In genomic region chr5:140242099-140242498, GRCh38 we compare ENCODE assay signal across 1 cellular context.
TF ChIP-seq lines count a peak whose summit lies in the region.

No MANE protein-coding gene starts in this region.

TF ChIP-seq in K562, 482 proteins besides CTCF, POLR2A, EP300 and RAD21 (continued from another document):
- no peak for TF ChIP-seq ARID3B (CRISPR knock-in tag; IDR thresholded peaks at IDR 0.05; ENCODE audit: borderline replicate concordance)
- no peak for TF ChIP-seq CHAMP1 (IDR thresholded peaks at IDR 0.05)
- no peak for TF ChIP-seq SP1 (CRISPR knock-in tag; IDR thresholded peaks at IDR 0.05)
- TF ChIP-seq, protein P1, sequence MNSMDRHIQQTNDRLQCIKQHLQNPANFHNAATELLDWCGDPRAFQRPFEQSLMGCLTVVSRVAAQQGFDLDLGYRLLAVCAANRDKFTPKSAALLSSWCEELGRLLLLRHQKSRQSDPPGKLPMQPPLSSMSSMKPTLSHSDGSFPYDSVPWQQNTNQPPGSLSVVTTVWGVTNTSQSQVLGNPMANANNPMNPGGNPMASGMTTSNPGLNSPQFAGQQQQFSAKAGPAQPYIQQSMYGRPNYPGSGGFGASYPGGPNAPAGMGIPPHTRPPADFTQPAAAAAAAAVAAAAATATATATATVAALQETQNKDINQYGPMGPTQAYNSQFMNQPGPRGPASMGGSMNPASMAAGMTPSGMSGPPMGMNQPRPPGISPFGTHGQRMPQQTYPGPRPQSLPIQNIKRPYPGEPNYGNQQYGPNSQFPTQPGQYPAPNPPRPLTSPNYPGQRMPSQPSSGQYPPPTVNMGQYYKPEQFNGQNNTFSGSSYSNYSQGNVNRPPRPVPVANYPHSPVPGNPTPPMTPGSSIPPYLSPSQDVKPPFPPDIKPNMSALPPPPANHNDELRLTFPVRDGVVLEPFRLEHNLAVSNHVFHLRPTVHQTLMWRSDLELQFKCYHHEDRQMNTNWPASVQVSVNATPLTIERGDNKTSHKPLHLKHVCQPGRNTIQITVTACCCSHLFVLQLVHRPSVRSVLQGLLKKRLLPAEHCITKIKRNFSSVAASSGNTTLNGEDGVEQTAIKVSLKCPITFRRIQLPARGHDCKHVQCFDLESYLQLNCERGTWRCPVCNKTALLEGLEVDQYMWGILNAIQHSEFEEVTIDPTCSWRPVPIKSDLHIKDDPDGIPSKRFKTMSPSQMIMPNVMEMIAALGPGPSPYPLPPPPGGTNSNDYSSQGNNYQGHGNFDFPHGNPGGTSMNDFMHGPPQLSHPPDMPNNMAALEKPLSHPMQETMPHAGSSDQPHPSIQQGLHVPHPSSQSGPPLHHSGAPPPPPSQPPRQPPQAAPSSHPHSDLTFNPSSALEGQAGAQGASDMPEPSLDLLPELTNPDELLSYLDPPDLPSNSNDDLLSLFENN (IDR thresholded peaks at IDR 0.05; ENCODE audit: low read depth in 2 of 2, low read length in 2 of 2) = no peak
- TF ChIP-seq ELF4 (CRISPR knock-in tag; IDR thresholded peaks at IDR 0.05) = no peak
- TF ChIP-seq ZBTB9 (CRISPR knock-in tag; IDR thresholded peaks at IDR 0.05) = no peak
- no peak for TF ChIP-seq PHTF2 (CRISPR knock-in tag; IDR thresholded peaks at IDR 0.05)
- no peak for TF ChIP-seq CREM (IDR thresholded peaks at IDR 0.05; ENCODE audit: low read depth)
- TF ChIP-seq ZNF232 (CRISPR knock-in tag; IDR thresholded peaks at IDR 0.05) = no peak
